Comparison of ENCODE assay signal across 8 cellular contexts in genomic region chr1:52659356-52659755, GRCh38. TPM values are rescaled to one million over a fixed set of nuclear protein-coding genes. Genes with fewer than 3 reads are reported as not detected.
A peak's percentile ranks its signal among the peaks of the same experiment; 100 is the strongest.
DNase-seq lines count a peak whose midpoint lies in the region; ATAC-seq and TF ChIP-seq lines count a peak whose summit lies in the region.

No MANE protein-coding gene starts in this region.

- no peaks in the 10 kb centered on the region for H3K27me3 Mint-ChIP-seq in CD8-positive, alpha-beta T cell (ENCODE audit: low read depth)

- CTCF ChIA-PET in CD8-positive, alpha-beta T cell (lab: Charles Lee), result interaction anchor here (1.1 kb wide), 1 partner anchor 10 kb away, joined by 4 read pairs; no protein-coding TSS in a partner anchor

- no peak overlapping the region for H3K4me3 Mint-ChIP-seq in CD8-positive, alpha-beta T cell

- H3K9me3 ChIP-seq in CD8-positive, alpha-beta T cell (ENCODE audit: low read length), result no peaks in the 10 kb centered on the region
- no peaks in the 10 kb centered on the region for H3K9me3 ChIP-seq in HUES6 (ENCODE audit: control insufficient read depth, insufficient read depth, low read depth, low read length)

- H3K4me1 Mint-ChIP-seq in CD8-positive, alpha-beta T cell (ENCODE audit: low read depth), result peaks cover 12% of the 10 kb centered on the region

- DNase-seq in CD8-positive, alpha-beta T cell, result no peak
- DNase-seq in dermis microvascular lymphatic vessel endothelial cell (ENCODE audit: low read depth in 2 of 2), result peak; percentile 11
- no peak for DNase-seq in NCI-H345 (lab: John Stamatoyannopoulos, UW)
- no peak for DNase-seq in AG20443 (ENCODE audit: low spot score)
- no peak for DNase-seq in Kasumi-1 (lab: John Stamatoyannopoulos, UW)

- POLR2A ChIA-PET in CD8-positive, alpha-beta T cell (lab: Charles Lee), result no interaction called here

- no peak for ATAC-seq in CD8-positive, alpha-beta T cell
- ATAC-seq in GM19455 (IDR thresholded peaks at IDR 0.05; ENCODE audit: unreplicated experiment) (peak; percentile 59), GM19324 (IDR thresholded peaks at IDR 0.05; ENCODE audit: low FRiP score, unreplicated experiment) (no peak)

- peak overlapping the region; percentile 65 for H3K27ac Mint-ChIP-seq in CD8-positive, alpha-beta T cell

- H3K9me3 Mint-ChIP-seq in CD8-positive, alpha-beta T cell, result no peaks in the 10 kb centered on the region

- H3K9ac ChIP-seq in HUES6 (ENCODE audit: low read length), result peak overlapping the region; percentile 1

- no peaks in the 10 kb centered on the region for H3K4me1 ChIP-seq in CD8-positive, alpha-beta T cell (ENCODE audit: insufficient read depth, low read length)
- peaks cover 33% of the 10 kb centered on the region for H3K4me1 ChIP-seq in HUES6 (ENCODE audit: control insufficient read depth, insufficient read depth, low read length)

- peaks cover 57% of the 10 kb centered on the region for H3K36me3 Mint-ChIP-seq in CD8-positive, alpha-beta T cell

- intact Hi-C loops in CD8-positive, alpha-beta T cell (cut with DNase I, micrococcal nuclease), result no loop called here

- no peak overlapping the region for H3K4me3 ChIP-seq in CD8-positive, alpha-beta T cell (ENCODE audit: low read depth, low read length)
- no peak overlapping the region for H3K4me3 ChIP-seq in HUES6 (ENCODE audit: low read depth, low read length)

- no peak overlapping the region for H3K27ac ChIP-seq in CD8-positive, alpha-beta T cell (ENCODE audit: low read depth, low read length)
- H3K27ac ChIP-seq in HUES6 (ENCODE audit: low read depth, low read length), result no peak overlapping the region; the same call in 1 of the 2 replicates

- no peaks in the 10 kb centered on the region for H3K27me3 ChIP-seq in CD8-positive, alpha-beta T cell (ENCODE audit: insufficient read depth, low read length)
- H3K27me3 ChIP-seq in HUES6 (ENCODE audit: control insufficient read depth, insufficient read depth, low read length), result no peaks in the 10 kb centered on the region

- no peak for TF ChIP-seq CTCF in CD8-positive, alpha-beta T cell (IDR thresholded peaks at IDR 0.05)

- H3K36me3 ChIP-seq in CD8-positive, alpha-beta T cell (ENCODE audit: insufficient read depth, low read length), result peaks cover 7% of the 10 kb centered on the region
- no peaks in the 10 kb centered on the region for H3K36me3 ChIP-seq in HUES6 (ENCODE audit: control insufficient read depth, insufficient read depth, low read length)

RNA-seq across cellular contexts. Expression of gene SHISAL2A, which starts 26.4 kb away (rescaled TPM):
- 10 to 100 TPM; 20.9 to 21.3 TPM for total RNA-seq in CD8-positive, alpha-beta T cell
- not detected in 2 replicates for total RNA-seq in dermis microvascular lymphatic vessel endothelial cell

RNA-seq across cellular contexts. Expression of gene COA7, which starts 38.8 kb away (rescaled TPM):
- total RNA-seq in CD8-positive, alpha-beta T cell, result 1 to 10 TPM in 1 of 2 experiments, under 1 TPM in 1; 0.94 to 1.8 TPM
- total RNA-seq in dermis microvascular lymphatic vessel endothelial cell, result 8.3 and 10.4 TPM in 2 replicates

RNA-seq across cellular contexts. Expression of gene GPX7, which starts 57.2 kb away (rescaled TPM):
- total RNA-seq in CD8-positive, alpha-beta T cell, result 10 to 100 TPM; 10.7 to 11.1 TPM
- 15.0 and 20.7 TPM in 2 replicates for total RNA-seq in dermis microvascular lymphatic vessel endothelial cell

Comparison
In these comparisons a context has a peak if more than half of its experiments do, and no peak if none do; other contexts are left out.
1. DNase-seq: peak in dermis microvascular lymphatic vessel endothelial cell (2 of 2); none in CD8-positive, alpha-beta T cell (0 of 7), NCI-H345 (single experiment), AG20443 (single experiment) and Kasumi-1 (0 of 2).
2. RNA of gene SHISAL2A, which starts 26.4 kb away (total RNA-seq): 20.9 to 21.3 TPM in CD8-positive, alpha-beta T cell; not detected in dermis microvascular lymphatic vessel endothelial cell; every median in the first group is over 10 times any median in the second.